Comparison of ENCODE assay signal across 20 cellular contexts in the genomic region with DNA sequence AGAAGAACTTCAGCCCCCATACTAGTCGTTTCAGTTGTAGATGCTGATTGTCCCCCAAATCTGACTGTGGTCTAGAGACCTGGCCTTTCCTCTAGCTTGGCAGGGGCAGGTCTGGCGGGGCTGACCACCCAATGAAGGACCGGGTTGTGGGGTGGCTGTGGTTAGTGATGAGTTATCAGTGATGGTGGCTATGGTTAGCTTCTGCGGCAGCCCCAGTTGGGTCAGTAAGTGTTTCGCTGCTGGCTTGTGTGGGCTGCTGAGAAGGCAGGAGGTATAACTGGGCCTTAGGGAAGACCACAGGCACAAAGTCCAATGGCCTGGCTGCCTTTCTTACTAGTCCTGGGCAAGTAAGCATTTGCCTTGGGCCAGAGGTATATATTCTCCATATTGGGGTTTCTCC. TPM values are rescaled to one million over a fixed set of nuclear protein-coding genes. Genes with fewer than 3 reads are reported as not detected.
DNase-seq lines count a peak whose midpoint lies in the region; ATAC-seq, FAIRE-seq and TF ChIP-seq lines count a peak whose summit lies in the region.
"Had no signal": no experiment of that assay in that cellular context is flagged by ENCODE, and none has a peak within 500 bp of the region (broad histone marks: within the 10 kb centered on the region; RNA-seq: fewer than 3 reads in every experiment).

No MANE protein-coding gene starts in this region.

- TF ChIP-seq EP300 in suprapubic skin (IDR thresholded peaks at IDR 0.05): no peak

- H2BK5ac ChIP-seq in IMR-90 (ENCODE audit: low read depth, low read length, poor library complexity, severe bottlenecking) (no peak overlapping the region), mesenchymal stem cell (ENCODE audit: low read depth, low read length, poor library complexity, severe bottlenecking) (no peak overlapping the region)

- BruUV-seq in IMR-90 (replicated peaks; lab: Mats Ljungman, UMichigan): no TSS peak

- H2AK5ac ChIP-seq in IMR-90 (ENCODE audit: low read depth, low read length): no peak overlapping the region
- no peak overlapping the region for H2AK5ac ChIP-seq in mesenchymal stem cell (ENCODE audit: low read length, severe bottlenecking)

- H4K91ac ChIP-seq in IMR-90 (ENCODE audit: insufficient read depth, low read depth, low read length): no peak overlapping the region
- peak overlapping the region; percentile 91 for H4K91ac ChIP-seq in mesenchymal stem cell (ENCODE audit: low read length)

- POLR2A ChIA-PET in IMR-90 (lab: Charles Lee; ENCODE audit: unreplicated experiment): no interaction called here

- no peak overlapping the region for H2BK20ac ChIP-seq in IMR-90 (ENCODE audit: low read depth, low read length)

- in situ Hi-C loops in IMR-90 (cut with MboI; ENCODE audit: low sequenced_read_pairs): no loop called here

- H2AK9ac ChIP-seq in IMR-90 (replicated peaks; ENCODE audit: low read depth, low read length, poor library complexity): no peak overlapping the region

- H3K23ac ChIP-seq in IMR-90 (ENCODE audit: low read depth, low read length): no peak overlapping the region
- peak overlapping the region in 1 of 2 experiments; percentile 67 for H3K23ac ChIP-seq in mesenchymal stem cell (ENCODE audit: low read length in 2 of 2)

- no peak for DNase-seq in IMR-90
- DNase-seq in colonic mucosa: no peak
- no peak for DNase-seq in mesenchymal stem cell
- DNase-seq in suprapubic skin (ENCODE audit: low spot score in 2 of 2): no peak
- DNase-seq in RCC 7860 (ENCODE audit: low spot score): no peak
- no peak for DNase-seq in body of pancreas
- no peak for DNase-seq in hepatic stellate cell (ENCODE audit: low spot score)
- DNase-seq: COR-L47, GF-D8, HCEC 1CT, NCI-H1436 treated with DMSO at 0.1 percent for 48 hours, NCI-H2081, NCI-H524 had no signal

- H3K18ac ChIP-seq in IMR-90 (ENCODE audit: low read depth, low read length): no peak overlapping the region
- peak overlapping the region; percentile 44 to 65 for H3K18ac ChIP-seq in mesenchymal stem cell (ENCODE audit: low read depth in 1 of 2, low read length in 2 of 2)

- CTCF ChIA-PET in IMR-90 (lab: Yijun Ruan, JAX): no interaction called here

- no peak for TF ChIP-seq POLR2A in IMR-90 (IDR thresholded peaks at IDR 0.05; ENCODE audit: low read depth, low read length)
- TF ChIP-seq POLR2A in suprapubic skin (IDR thresholded peaks at IDR 0.05): no peak
- TF ChIP-seq POLR2A in body of pancreas (IDR thresholded peaks at IDR 0.05): no peak

- H4K8ac ChIP-seq in IMR-90 (ENCODE audit: low read depth in 2 of 2, low read length in 2 of 2) (no peak overlapping the region), mesenchymal stem cell (ENCODE audit: low read length) (peak overlapping the region; percentile 29)

- WGBS in IMR-90 (ENCODE audit: extremely low coverage in 2 of 2, insufficient read length in 1 of 2), 2 experiments: no CpG with 5 or more reads among the region's 5 CpGs
- WGBS in mesenchymal stem cell: 94% methylated on average over 5 of the region's 5 CpGs
- 88% methylated on average over 4 of the region's 5 CpGs for WGBS in suprapubic skin
- WGBS in body of pancreas, 2 donors: 91 to 93% methylated on average over 5 of the region's 5 CpGs

- H3K27ac ChIP-seq in IMR-90 (ENCODE audit: insufficient read depth, low read length) (no peak overlapping the region), colonic mucosa (peak overlapping the region; percentile 42), mesenchymal stem cell (ENCODE audit: low read length, poor library complexity, severe bottlenecking) (no peak overlapping the region), suprapubic skin (peak overlapping the region; percentile 73), body of pancreas (no peak overlapping the region)
- H3K27ac ChIP-seq: A549, HL-60 had no signal

- peaks cover 3% of the 10 kb centered on the region; the same call in 1 of the 2 replicates for H3K27me3 ChIP-seq in IMR-90 (ENCODE audit: control insufficient read depth, insufficient read depth, low read length)
- no peaks in the 10 kb centered on the region for H3K27me3 ChIP-seq in colonic mucosa
- H3K27me3 ChIP-seq in mesenchymal stem cell (ENCODE audit: control insufficient read depth in 1 of 2, insufficient read depth in 1 of 2, low read length in 2 of 2): no peaks in the 10 kb centered on the region
- H3K27me3 ChIP-seq in suprapubic skin: no peaks in the 10 kb centered on the region
- no peaks in the 10 kb centered on the region for H3K27me3 ChIP-seq in body of pancreas

- H3K9me3 ChIP-seq in IMR-90 (ENCODE audit: control insufficient read depth, insufficient read depth, low read length) (no peaks in the 10 kb centered on the region), colonic mucosa (no peaks in the 10 kb centered on the region), mesenchymal stem cell (ENCODE audit: control insufficient read depth, low read length) (no peaks in the 10 kb centered on the region), suprapubic skin (no peaks in the 10 kb centered on the region), body of pancreas (no peaks in the 10 kb centered on the region)
- H3K9me3 ChIP-seq: A549 had no signal

- no peaks in the 10 kb centered on the region for H4K20me1 ChIP-seq in IMR-90 (ENCODE audit: insufficient read depth, low read length)

- TF ChIP-seq RAD21 in IMR-90 (IDR thresholded peaks at IDR 0.05; ENCODE audit: low read length): no peak

- no peak for FAIRE-seq in RCC 7860 (lab: Jason Lieb, UNC)
- FAIRE-seq: A549, GM12891, HTR-8/SVneo had no signal

- H3K9ac ChIP-seq in IMR-90 (ENCODE audit: low read depth, low read length): no peak overlapping the region
- no peak overlapping the region for H3K9ac ChIP-seq in colonic mucosa (ENCODE audit: low read depth in 2 of 2, low read length in 2 of 2)
- H3K9ac ChIP-seq in mesenchymal stem cell (ENCODE audit: low read length): peak overlapping the region; percentile 50

- no peak overlapping the region for H3K56ac ChIP-seq in IMR-90 (ENCODE audit: extremely low read depth, insufficient read depth, low read length)

- H2AFZ ChIP-seq in IMR-90 (replicated peaks; ENCODE audit: low read length, poor library complexity) (no peak overlapping the region), mesenchymal stem cell (ENCODE audit: low read depth, low read length) (no peak overlapping the region)

- no peaks in the 10 kb centered on the region for H3K36me3 ChIP-seq in IMR-90 (ENCODE audit: control insufficient read depth, insufficient read depth, low read length)
- no peaks in the 10 kb centered on the region for H3K36me3 ChIP-seq in colonic mucosa
- no peaks in the 10 kb centered on the region for H3K36me3 ChIP-seq in mesenchymal stem cell (ENCODE audit: control insufficient read depth in 1 of 2, insufficient read depth in 2 of 2, low read depth in 1 of 2, low read length in 2 of 2)
- no peaks in the 10 kb centered on the region for H3K36me3 ChIP-seq in suprapubic skin
- no peaks in the 10 kb centered on the region for H3K36me3 ChIP-seq in body of pancreas (replicated peaks in 1 of 2; ENCODE audit: insufficient read depth in 1 of 2, low read depth in 2 of 2)

- H2BK15ac ChIP-seq in IMR-90 (ENCODE audit: low read depth, low read length) (peak overlapping the region; percentile 66; the same call in 1 of the 3 replicates), mesenchymal stem cell (ENCODE audit: low read depth, poor library complexity, severe bottlenecking) (peak overlapping the region; percentile 70)

- no peak overlapping the region for H4K5ac ChIP-seq in IMR-90 (ENCODE audit: low read depth, low read length)

- ATAC-seq in IMR-90 (ENCODE audit: low read depth): no peak
- no peak for ATAC-seq in HG03378 (IDR thresholded peaks at IDR 0.05; ENCODE audit: unreplicated experiment)
- ATAC-seq in body of pancreas: no peak
- ATAC-seq: A549 had no signal

- no peaks in the 10 kb centered on the region for H3K9me1 ChIP-seq in IMR-90 (ENCODE audit: insufficient read depth, low read length)

- peak overlapping the region; percentile 19; the same call in 1 of the 2 replicates for H3K4ac ChIP-seq in IMR-90 (ENCODE audit: low read depth, low read length)
- peak overlapping the region; percentile 39 to 95 for H3K4ac ChIP-seq in mesenchymal stem cell (ENCODE audit: low read depth in 1 of 2, low read length in 2 of 2)

- H2BK120ac ChIP-seq in IMR-90 (ENCODE audit: low read depth, low read length) (no peak overlapping the region), mesenchymal stem cell (ENCODE audit: low read depth, low read length) (peak overlapping the region; percentile 71)

- H2BK12ac ChIP-seq in mesenchymal stem cell (ENCODE audit: low read length in 2 of 2): peak overlapping the region; percentile 99

- H3K14ac ChIP-seq in IMR-90 (replicated peaks; ENCODE audit: low read depth, low read length) (no peak overlapping the region), mesenchymal stem cell (ENCODE audit: low read length in 2 of 2) (peak overlapping the region in 1 of 2 experiments; percentile 67)

- intact Hi-C loops in IMR-90 (cut with micrococcal nuclease): loop anchor here (10.0 kb wide), 1 partner anchor 316 kb away; no protein-coding TSS in a partner anchor
- intact Hi-C loops in colonic mucosa (cut with DNase I): no loop called here
- intact Hi-C loops in body of pancreas (cut with DNase I): no loop called here

- H3K4me2 ChIP-seq in IMR-90 (ENCODE audit: low read depth, low read length): no peak overlapping the region
- H3K4me2 ChIP-seq in mesenchymal stem cell (ENCODE audit: low read length, poor library complexity, severe bottlenecking): no peak overlapping the region
- H3K4me2 ChIP-seq: A549 had no signal

- H3K4me1 ChIP-seq in IMR-90 (ENCODE audit: control insufficient read depth, insufficient read depth, low read length) (no peaks in the 10 kb centered on the region), colonic mucosa (no peaks in the 10 kb centered on the region), mesenchymal stem cell (ENCODE audit: control insufficient read depth, insufficient read depth, low read depth, low read length) (peaks cover 4% of the 10 kb centered on the region), suprapubic skin (peaks cover 37% of the 10 kb centered on the region), body of pancreas (peaks cover 9% of the 10 kb centered on the region)
- H3K4me1 ChIP-seq: A549 had no signal

- H3K4me3 ChIP-seq in IMR-90 (ENCODE audit: insufficient read depth, low read depth, low read length) (no peak overlapping the region), colonic mucosa (no peak overlapping the region), mesenchymal stem cell (ENCODE audit: insufficient read depth in 1 of 2, low read depth in 1 of 2, low read length in 2 of 2) (peak overlapping the region in 1 of 2 experiments; percentile 7), suprapubic skin (no peak overlapping the region), body of pancreas (no peak overlapping the region)
- H3K4me3 ChIP-seq: A549 had no signal

- H3K79me1 ChIP-seq in IMR-90 (ENCODE audit: low read depth in 1 of 2, low read length in 2 of 2): no peaks in the 10 kb centered on the region
- no peaks in the 10 kb centered on the region for H3K79me1 ChIP-seq in mesenchymal stem cell (replicated peaks; ENCODE audit: low read length, poor library complexity, severe bottlenecking)

- no peak for TF ChIP-seq CTCF in IMR-90 (conservative IDR thresholded peaks at IDR 0.05; ENCODE audit: low read depth, low read length)
- no peak for TF ChIP-seq CTCF in colonic mucosa (IDR thresholded peaks at IDR 0.05)
- TF ChIP-seq CTCF in suprapubic skin (IDR thresholded peaks at IDR 0.05): no peak
- no peak for TF ChIP-seq CTCF in body of pancreas (IDR thresholded peaks at IDR 0.05)

- dilution Hi-C loops in IMR-90 (cut with HindIII; ENCODE audit: low sequenced_read_pairs, unreplicated experiment): no loop called here

RNA-seq across cellular contexts. Expression of gene VWA2, which starts 21.3 kb away (rescaled TPM):
- not detected in 2 replicates for total RNA-seq in IMR-90 (2012; rRNA removed)
- polyA plus RNA-seq in IMR-90 (2012; rRNA removed): not detected in 2 replicates
- not detected in 2 replicates for polyA plus RNA-seq in IMR-90 (2012; cell fraction: cytosol; rRNA removed)
- 0.02 TPM in 1 of 2 replicates, not detected in the other for polyA plus RNA-seq in IMR-90 (2012; cell fraction: nucleus; rRNA removed; ENCODE audit: low replicate concordance)
- 1 to 10 TPM; 2.4 to 2.6 TPM for total RNA-seq in colonic mucosa
- 0.07 TPM for polyA plus RNA-seq in mesenchymal stem cell (2013, experiment 1 of 2)
- polyA plus RNA-seq in mesenchymal stem cell (2013, experiment 2 of 2): 0.12 TPM
- 10 to 100 TPM; 15.7 to 31.0 (median 20.2) TPM for total RNA-seq in suprapubic skin
- 10 to 100 TPM; 10.5 to 15.3 TPM for total RNA-seq in body of pancreas
- total RNA-seq: Daoy had no signal
- polyA plus RNA-seq: A549, CD14-positive monocyte had no signal

Comparison
In these comparisons a context has a peak if more than half of its experiments do, and no peak if none do; other contexts are left out.
1. H3K27ac ChIP-seq: peak in colonic mucosa (single experiment) and suprapubic skin (single experiment); none in IMR-90 (single experiment), mesenchymal stem cell (single experiment) and body of pancreas (0 of 4).